7 cellular contexts compared by ENCODE assay signal in the genomic region with DNA sequence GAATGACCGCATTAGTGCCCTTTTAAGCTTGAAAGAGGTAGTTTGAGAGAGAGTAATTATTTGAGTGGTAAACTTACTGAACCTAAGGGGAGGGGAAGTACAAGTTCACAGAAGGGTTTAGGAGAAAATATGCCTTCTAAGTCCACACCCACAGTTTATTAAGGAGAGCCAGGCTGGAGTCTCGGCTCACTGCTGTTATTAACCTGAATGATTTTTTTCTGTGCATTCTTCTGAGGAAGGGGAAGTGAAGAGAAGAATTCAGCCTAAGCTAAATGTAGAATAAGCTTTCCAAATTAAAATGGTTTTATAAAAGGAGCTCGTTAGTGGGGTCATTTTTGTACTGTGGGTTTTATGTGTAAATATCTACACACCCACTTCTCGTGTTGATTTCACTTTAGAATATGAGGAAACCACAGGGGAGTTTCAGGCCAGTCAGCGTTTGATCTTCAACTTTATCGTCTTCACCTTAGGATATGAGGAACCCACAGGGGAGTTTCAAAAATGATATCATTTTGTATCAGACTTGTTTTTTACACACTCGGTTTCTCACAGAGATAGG. TPM values are rescaled to one million over a fixed set of nuclear protein-coding genes. Genes with fewer than 3 reads are reported as not detected.
A peak's percentile ranks its signal among the peaks of the same experiment; 100 is the strongest.
DNase-seq lines count a peak whose midpoint lies in the region; ATAC-seq and TF ChIP-seq lines count a peak whose summit lies in the region.

No MANE protein-coding gene starts in this region.

- H3K27me3 Mint-ChIP-seq in T-helper 1 cell treated with Interleukin-12 subunit alpha and Interleukin-12 subunit beta and Interleukin-4 antibody, amounts not matched to agents 30 μg/mL and 1 μg/mL, for 36 hours (ENCODE audit: low read depth) = peaks cover 18% of the 10 kb centered on the region
- no peaks in the 10 kb centered on the region for H3K27me3 Mint-ChIP-seq in chondrocyte (ENCODE audit: low read depth)

- no peak for ATAC-seq in upper lobe of right lung

- no peaks in the 10 kb centered on the region for H3K27me3 ChIP-seq in muscle layer of duodenum (ENCODE audit: low read depth, low read length)
- H3K27me3 ChIP-seq in upper lobe of right lung = no peaks in the 10 kb centered on the region

- peak overlapping the region; percentile 94 for H3K27ac Mint-ChIP-seq in T-helper 1 cell treated with Interleukin-12 subunit alpha and Interleukin-12 subunit beta and Interleukin-4 antibody, amounts not matched to agents 30 μg/mL and 1 μg/mL, for 36 hours
- peak overlapping the region; percentile 81 for H3K27ac Mint-ChIP-seq in chondrocyte (ENCODE audit: unreplicated experiment)

- H3K4me3 ChIP-seq in muscle layer of duodenum (ENCODE audit: low read depth in 1 of 2, low read length in 2 of 2) = peak overlapping the region; percentile 88 to 92
- H3K4me3 ChIP-seq in upper lobe of right lung = peak overlapping the region; percentile 88

- DNase-seq in HT-29 (ENCODE audit: low spot score) (peak; percentile 63), chondrocyte (ENCODE audit: low spot score) (no peak), upper lobe of right lung (no peak), dedifferentiated amniotic fluid mesenchymal stem cell (ENCODE audit: extremely low spot score) (no peak), NCI-H748 (lab: John Stamatoyannopoulos, UW; ENCODE audit: unreplicated experiment) (no peak)

- H3K4me1 ChIP-seq in muscle layer of duodenum (ENCODE audit: control insufficient read depth in 1 of 2, insufficient read depth in 2 of 2, low read length in 2 of 2) (peaks cover 0 to 14% of the 10 kb centered on the region in 2 donors), upper lobe of right lung (peaks cover 23% of the 10 kb centered on the region)

- H3K36me3 Mint-ChIP-seq in T-helper 1 cell treated with Interleukin-12 subunit alpha and Interleukin-12 subunit beta and Interleukin-4 antibody, amounts not matched to agents 30 μg/mL and 1 μg/mL, for 36 hours (ENCODE audit: low read depth) = peaks cover 27% of the 10 kb centered on the region
- peaks cover 11% of the 10 kb centered on the region for H3K36me3 Mint-ChIP-seq in chondrocyte (ENCODE audit: low read depth)

- peaks cover 8% of the 10 kb centered on the region in 2 donors for H3K36me3 ChIP-seq in muscle layer of duodenum (ENCODE audit: control insufficient read depth in 1 of 2, insufficient read depth in 2 of 2, low read length in 2 of 2)
- peaks cover 25% of the 10 kb centered on the region for H3K36me3 ChIP-seq in upper lobe of right lung

- H3K9me3 Mint-ChIP-seq in T-helper 1 cell treated with Interleukin-12 subunit alpha and Interleukin-12 subunit beta and Interleukin-4 antibody, amounts not matched to agents 30 μg/mL and 1 μg/mL, for 36 hours = no peaks in the 10 kb centered on the region
- no peaks in the 10 kb centered on the region for H3K9me3 Mint-ChIP-seq in chondrocyte (ENCODE audit: low read depth)

- H3K9me3 ChIP-seq in muscle layer of duodenum (ENCODE audit: control insufficient read depth in 1 of 2, low read length in 2 of 2) = no peaks in the 10 kb centered on the region
- no peaks in the 10 kb centered on the region for H3K9me3 ChIP-seq in upper lobe of right lung

- intact Hi-C loops in upper lobe of right lung (cut with DNase I) = no loop called here

- peaks cover 23% of the 10 kb centered on the region for H3K4me1 Mint-ChIP-seq in T-helper 1 cell treated with Interleukin-12 subunit alpha and Interleukin-12 subunit beta and Interleukin-4 antibody, amounts not matched to agents 30 μg/mL and 1 μg/mL, for 36 hours (ENCODE audit: low read depth)
- peaks cover 37% of the 10 kb centered on the region for H3K4me1 Mint-ChIP-seq in chondrocyte (ENCODE audit: low read depth)

- peak overlapping the region; percentile 97 for H3K4me3 Mint-ChIP-seq in T-helper 1 cell treated with Interleukin-12 subunit alpha and Interleukin-12 subunit beta and Interleukin-4 antibody, amounts not matched to agents 30 μg/mL and 1 μg/mL, for 36 hours
- H3K4me3 Mint-ChIP-seq in chondrocyte (ENCODE audit: unreplicated experiment) = peak overlapping the region; percentile 77

- TF ChIP-seq CTCF in chondrocyte (IDR thresholded peaks at IDR 0.05) (no peak), upper lobe of right lung (IDR thresholded peaks at IDR 0.05) (no peak)

- peak overlapping the region; percentile 92 for H3K27ac ChIP-seq in muscle layer of duodenum (ENCODE audit: low read length)
- peak overlapping the region; percentile 98 for H3K27ac ChIP-seq in upper lobe of right lung

RNA-seq across cellular contexts. Expression of a gene that starts 1.5 kb away (rescaled TPM):
- 5.2 and 6.4 TPM in 2 replicates for total RNA-seq in HT-29 (2014; rRNA removed; shearing (Covaris generic))
- total RNA-seq in chondrocyte = 6.4 to 10.0 TPM (median 9.1 TPM) in 3 replicates
- 13.1 TPM for total RNA-seq in upper lobe of right lung

RNA-seq across cellular contexts. Expression of a gene that starts 5.1 kb away (rescaled TPM):
- not detected in 2 replicates for total RNA-seq in HT-29 (2014; rRNA removed; shearing (Covaris generic))
- not detected in 3 replicates for total RNA-seq in chondrocyte
- not detected for total RNA-seq in upper lobe of right lung
